In genomic region chr14:105067140-105067968, GRCh38 we compare ENCODE assay signal across 8 cellular contexts. TPM values are rescaled to one million over a fixed set of nuclear protein-coding genes. Genes with fewer than 3 reads are reported as not detected.
DNase-seq lines count a peak whose midpoint lies in the region; ATAC-seq and TF ChIP-seq lines count a peak whose summit lies in the region.

No MANE protein-coding gene starts in this region.

- H3K27me3 ChIP-seq in lower lobe of right lung (ENCODE audit: low read depth) (no peaks in the 10 kb centered on the region), uterus (peaks cover 0 to 17% of the 10 kb centered on the region in 2 donors)

- TF ChIP-seq CTCF in lower lobe of right lung (IDR thresholded peaks at IDR 0.05) (no peak), uterus (IDR thresholded peaks at IDR 0.05) (no peak)

- H3K36me3 ChIP-seq in lower lobe of right lung (no peaks in the 10 kb centered on the region), uterus (no peaks in the 10 kb centered on the region)

- DNase-seq in AG08395 (ENCODE audit: low spot score), result peak; percentile 45
- DNase-seq in M059J (ENCODE audit: low read depth), result peak; percentile 46
- peak; percentile 65 for DNase-seq in activated T-cell treated with anti-CD3 and anti-CD28 coated beads, Interleukin-2, amount 50 U/mL, for 1 hour
- DNase-seq in lower lobe of right lung, result no peak
- DNase-seq in uterus, result no peak
- DNase-seq in NCI-H1436 (lab: John Stamatoyannopoulos, UW), result no peak

- H3K27ac ChIP-seq in lower lobe of right lung (peak overlapping the region; percentile 84), uterus (no peak overlapping the region)

- intact Hi-C loops in lower lobe of right lung (cut with DNase I) (no loop called here), uterus (cut with DNase I; ENCODE audit: low total_unique reads) (no loop called here)

- H3K4me3 ChIP-seq in lower lobe of right lung (no peak overlapping the region), uterus (no peak overlapping the region)

- no peak for TF ChIP-seq POLR2A in uterus (IDR thresholded peaks at IDR 0.05)

- peaks cover 55% of the 10 kb centered on the region for H3K4me1 ChIP-seq in lower lobe of right lung
- no peaks in the 10 kb centered on the region for H3K4me1 ChIP-seq in uterus

- ATAC-seq in lower lobe of right lung (no peak), HG03196 (IDR thresholded peaks at IDR 0.05; ENCODE audit: unreplicated experiment) (no peak), GM18873 (IDR thresholded peaks at IDR 0.05; ENCODE audit: low FRiP score, unreplicated experiment) (no peak)

- H3K9me3 ChIP-seq in lower lobe of right lung (no peaks in the 10 kb centered on the region), uterus (no peaks in the 10 kb centered on the region)

RNA-seq across cellular contexts. Expression of gene GPR132, which starts 2.1 kb away (rescaled TPM):
- total RNA-seq in M059J (2014; rRNA removed; shearing (Covaris generic)), result 0.44 TPM in 1 of 2 replicates, not detected in the other
- 7.2 TPM for total RNA-seq in lower lobe of right lung
- total RNA-seq in uterus, result 1 to 10 TPM in 2 of 4 donors, not detected in 2; 1.7 to 3.7 TPM

RNA-seq across cellular contexts. Expression of gene CDCA4, which starts 46.5 kb away (rescaled TPM):
- 32.5 and 40.5 TPM in 2 replicates for total RNA-seq in M059J (2014; rRNA removed; shearing (Covaris generic))
- total RNA-seq in lower lobe of right lung (6.9 TPM), uterus (10 to 100 TPM in 2 of 4 donors, 1 to 10 TPM in 2; 2.3 to 43.3 (median 10.3) TPM)

Comparison
In these comparisons a context has a peak if more than half of its experiments do, and no peak if none do; other contexts are left out.
1. DNase-seq: peak in AG08395 (single experiment), M059J (single experiment) and activated T-cell treated with anti-CD3 and anti-CD28 coated beads, Interleukin-2, amount 50 U/mL, for 1 hour (single experiment); none in lower lobe of right lung (single experiment), uterus (0 of 2) and NCI-H1436 (single experiment).